Comparison of ENCODE assay signal across 22 cellular contexts in the genomic region with DNA sequence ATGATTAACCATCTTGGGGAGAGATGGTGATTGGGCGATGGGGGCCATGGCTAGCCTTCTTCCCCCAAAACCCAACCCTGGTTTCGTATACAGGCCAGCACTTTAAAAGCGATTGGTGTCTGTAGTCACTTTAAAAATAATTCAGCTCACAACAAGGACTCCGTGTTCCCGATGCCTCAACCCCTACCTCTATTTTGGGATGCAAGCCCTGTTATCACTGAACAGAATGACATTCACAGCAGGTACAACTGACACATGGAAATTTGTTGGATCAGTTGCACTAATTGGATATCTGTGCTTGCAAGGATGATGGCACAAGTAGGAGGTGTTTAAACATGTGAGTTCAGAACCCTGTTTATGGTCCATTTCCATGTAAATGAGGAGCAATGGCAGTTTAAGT.
A peak's percentile ranks its signal among the peaks of the same experiment; 100 is the strongest.
DNase-seq lines count a peak whose midpoint lies in the region; ATAC-seq and TF ChIP-seq lines count a peak whose summit lies in the region.
"Had no signal": no experiment of that assay in that cellular context is flagged by ENCODE, and none has a peak within 500 bp of the region (broad histone marks: within the 10 kb centered on the region; RNA-seq: fewer than 3 reads in every experiment).

No MANE protein-coding gene starts in this region.

- H4K20me1 ChIP-seq in GM23338 (replicated peaks; ENCODE audit: insufficient read depth) = no peaks in the 10 kb centered on the region

- H3K4me3 Mint-ChIP-seq in GM23338 = no peak overlapping the region
- no peak overlapping the region for H3K4me3 Mint-ChIP-seq in osteocyte (ENCODE audit: unreplicated experiment)
- H3K4me3 Mint-ChIP-seq: CD4-positive, alpha-beta memory T cell; HFFc6 had no signal

- DNase-seq in GM23338 (ENCODE audit: low spot score) (no peak), caudate nucleus (lab: John Stamatoyannopoulos, UW) (peak in 2 of 61 donors; percentile 59 to 74), heart right ventricle (no peak), osteocyte (ENCODE audit: extremely low spot score, unreplicated experiment) (peak; percentile 32)
- no peak for DNase-seq in effector CD8-positive, alpha-beta T cell (lab: John Stamatoyannopoulos, UW)
- DNase-seq: CD4-positive, alpha-beta memory T cell; COR-L47; DMS53; GM23248; HFFc6; Kasumi-1; NCI-H1092 treated with DMSO at 0.1 percent for 48 hours; NCI-H1436; NCI-H187; NCI-H2171 treated with DMSO at 0.1 percent for 48 hours; NCI-H345; NCI-H510A treated with DMSO at 0.1 percent for 48 hours had no signal

- ATAC-seq in GM23338 (no peak), heart right ventricle (peak in 6 of 8 donors; percentile 27 to 94 (median 59)), GM21390 (IDR thresholded peaks at IDR 0.05; ENCODE audit: unreplicated experiment) (no peak), GM18907 (IDR thresholded peaks at IDR 0.05; ENCODE audit: unreplicated experiment) (no peak)
- ATAC-seq: K562 had no signal

- no peak for TF ChIP-seq CTCF in GM23338 (conservative IDR thresholded peaks at IDR 0.05; ENCODE audit: low read depth in 2 of 2)
- no peak for TF ChIP-seq CTCF in heart right ventricle (IDR thresholded peaks at IDR 0.05)
- no peak for TF ChIP-seq CTCF in osteocyte (IDR thresholded peaks at IDR 0.05)

- intact Hi-C loops in heart right ventricle (cut with DNase I) = no loop called here

- H3K36me3 ChIP-seq in GM23338 (ENCODE audit: insufficient read depth) = no peaks in the 10 kb centered on the region
- H3K36me3 ChIP-seq in heart right ventricle = no peaks in the 10 kb centered on the region
- H3K36me3 ChIP-seq: HAP-1, SJSA1 had no signal

- H3K4me2 ChIP-seq in GM23338 = no peak overlapping the region

- H3K4me1 Mint-ChIP-seq in GM23338 (peaks cover 5% of the 10 kb centered on the region; the same call in 2 of the 3 replicates), osteocyte (ENCODE audit: unreplicated experiment) (peaks cover 2% of the 10 kb centered on the region)
- H3K4me1 Mint-ChIP-seq: CD4-positive, alpha-beta memory T cell had no signal

- H3K27me3 Mint-ChIP-seq in GM23338 (ENCODE audit: insufficient read depth, low read depth, poor library complexity) = peaks cover 5% of the 10 kb centered on the region
- peaks cover 7% of the 10 kb centered on the region for H3K27me3 Mint-ChIP-seq in osteocyte (ENCODE audit: unreplicated experiment)
- H3K27me3 Mint-ChIP-seq: CD4-positive, alpha-beta memory T cell had no signal

- H3K27ac ChIP-seq in GM23338 (ENCODE audit: low read depth) (no peak overlapping the region), caudate nucleus (ENCODE audit: low read depth, low read length) (peak overlapping the region; percentile 39), heart right ventricle (peak overlapping the region in 1 of 10 donors; percentile 40)
- H3K27ac ChIP-seq: GM23248, SJSA1 had no signal

- H3K27ac Mint-ChIP-seq in GM23338 (no peak overlapping the region), osteocyte (ENCODE audit: unreplicated experiment) (no peak overlapping the region)
- H3K27ac Mint-ChIP-seq: CD4-positive, alpha-beta memory T cell; HFFc6 had no signal

- H2AFZ ChIP-seq in GM23338 = peak overlapping the region; percentile 56; the same call in 1 of the 2 replicates
- H2AFZ ChIP-seq: GM23248 had no signal

- H3K9me3 Mint-ChIP-seq in GM23338 (no peaks in the 10 kb centered on the region), osteocyte (ENCODE audit: unreplicated experiment) (no peaks in the 10 kb centered on the region)

- no peaks in the 10 kb centered on the region for H3K27me3 ChIP-seq in GM23338 (ENCODE audit: insufficient read depth)
- H3K27me3 ChIP-seq in heart right ventricle = no peaks in the 10 kb centered on the region

- no peaks in the 10 kb centered on the region for H3F3A ChIP-seq in GM23338 (replicated peaks; ENCODE audit: low read depth)

- 56 to 70% methylated on average over 5 of the region's 5 CpGs for WGBS in heart right ventricle, 2 donors

- no peaks in the 10 kb centered on the region; the same call in 1 of the 2 replicates for H3K79me2 ChIP-seq in GM23338 (replicated peaks; ENCODE audit: insufficient read depth)

- no peak overlapping the region for H3K4me3 ChIP-seq in GM23338
- H3K4me3 ChIP-seq in heart right ventricle = no peak overlapping the region
- H3K4me3 ChIP-seq: GM23248, HAP-1, K562, SJSA1 had no signal

- no peaks in the 10 kb centered on the region for H3K36me3 Mint-ChIP-seq in GM23338 (ENCODE audit: low read depth)
- H3K36me3 Mint-ChIP-seq in osteocyte (ENCODE audit: unreplicated experiment) = no peaks in the 10 kb centered on the region
- H3K36me3 Mint-ChIP-seq: CD4-positive, alpha-beta memory T cell had no signal

- H3K4me1 ChIP-seq in GM23338 (ENCODE audit: insufficient read depth) (no peaks in the 10 kb centered on the region; the same call in 1 of the 2 replicates), heart right ventricle (peaks cover 0 to 8% (median 0%) of the 10 kb centered on the region in 9 donors)
- H3K4me1 ChIP-seq: HAP-1, SJSA1 had no signal

- no peaks in the 10 kb centered on the region for H3K9me3 ChIP-seq in heart right ventricle
- H3K9me3 ChIP-seq: HAP-1, SJSA1 had no signal

- no peaks in the 10 kb centered on the region for H3K9me2 ChIP-seq in GM23338 (ENCODE audit: insufficient read depth)

TF ChIP-seq in GM23338, 12 proteins besides CTCF, POLR2A, EP300 and RAD21 (continues in another document):
- TF ChIP-seq, protein P1, sequence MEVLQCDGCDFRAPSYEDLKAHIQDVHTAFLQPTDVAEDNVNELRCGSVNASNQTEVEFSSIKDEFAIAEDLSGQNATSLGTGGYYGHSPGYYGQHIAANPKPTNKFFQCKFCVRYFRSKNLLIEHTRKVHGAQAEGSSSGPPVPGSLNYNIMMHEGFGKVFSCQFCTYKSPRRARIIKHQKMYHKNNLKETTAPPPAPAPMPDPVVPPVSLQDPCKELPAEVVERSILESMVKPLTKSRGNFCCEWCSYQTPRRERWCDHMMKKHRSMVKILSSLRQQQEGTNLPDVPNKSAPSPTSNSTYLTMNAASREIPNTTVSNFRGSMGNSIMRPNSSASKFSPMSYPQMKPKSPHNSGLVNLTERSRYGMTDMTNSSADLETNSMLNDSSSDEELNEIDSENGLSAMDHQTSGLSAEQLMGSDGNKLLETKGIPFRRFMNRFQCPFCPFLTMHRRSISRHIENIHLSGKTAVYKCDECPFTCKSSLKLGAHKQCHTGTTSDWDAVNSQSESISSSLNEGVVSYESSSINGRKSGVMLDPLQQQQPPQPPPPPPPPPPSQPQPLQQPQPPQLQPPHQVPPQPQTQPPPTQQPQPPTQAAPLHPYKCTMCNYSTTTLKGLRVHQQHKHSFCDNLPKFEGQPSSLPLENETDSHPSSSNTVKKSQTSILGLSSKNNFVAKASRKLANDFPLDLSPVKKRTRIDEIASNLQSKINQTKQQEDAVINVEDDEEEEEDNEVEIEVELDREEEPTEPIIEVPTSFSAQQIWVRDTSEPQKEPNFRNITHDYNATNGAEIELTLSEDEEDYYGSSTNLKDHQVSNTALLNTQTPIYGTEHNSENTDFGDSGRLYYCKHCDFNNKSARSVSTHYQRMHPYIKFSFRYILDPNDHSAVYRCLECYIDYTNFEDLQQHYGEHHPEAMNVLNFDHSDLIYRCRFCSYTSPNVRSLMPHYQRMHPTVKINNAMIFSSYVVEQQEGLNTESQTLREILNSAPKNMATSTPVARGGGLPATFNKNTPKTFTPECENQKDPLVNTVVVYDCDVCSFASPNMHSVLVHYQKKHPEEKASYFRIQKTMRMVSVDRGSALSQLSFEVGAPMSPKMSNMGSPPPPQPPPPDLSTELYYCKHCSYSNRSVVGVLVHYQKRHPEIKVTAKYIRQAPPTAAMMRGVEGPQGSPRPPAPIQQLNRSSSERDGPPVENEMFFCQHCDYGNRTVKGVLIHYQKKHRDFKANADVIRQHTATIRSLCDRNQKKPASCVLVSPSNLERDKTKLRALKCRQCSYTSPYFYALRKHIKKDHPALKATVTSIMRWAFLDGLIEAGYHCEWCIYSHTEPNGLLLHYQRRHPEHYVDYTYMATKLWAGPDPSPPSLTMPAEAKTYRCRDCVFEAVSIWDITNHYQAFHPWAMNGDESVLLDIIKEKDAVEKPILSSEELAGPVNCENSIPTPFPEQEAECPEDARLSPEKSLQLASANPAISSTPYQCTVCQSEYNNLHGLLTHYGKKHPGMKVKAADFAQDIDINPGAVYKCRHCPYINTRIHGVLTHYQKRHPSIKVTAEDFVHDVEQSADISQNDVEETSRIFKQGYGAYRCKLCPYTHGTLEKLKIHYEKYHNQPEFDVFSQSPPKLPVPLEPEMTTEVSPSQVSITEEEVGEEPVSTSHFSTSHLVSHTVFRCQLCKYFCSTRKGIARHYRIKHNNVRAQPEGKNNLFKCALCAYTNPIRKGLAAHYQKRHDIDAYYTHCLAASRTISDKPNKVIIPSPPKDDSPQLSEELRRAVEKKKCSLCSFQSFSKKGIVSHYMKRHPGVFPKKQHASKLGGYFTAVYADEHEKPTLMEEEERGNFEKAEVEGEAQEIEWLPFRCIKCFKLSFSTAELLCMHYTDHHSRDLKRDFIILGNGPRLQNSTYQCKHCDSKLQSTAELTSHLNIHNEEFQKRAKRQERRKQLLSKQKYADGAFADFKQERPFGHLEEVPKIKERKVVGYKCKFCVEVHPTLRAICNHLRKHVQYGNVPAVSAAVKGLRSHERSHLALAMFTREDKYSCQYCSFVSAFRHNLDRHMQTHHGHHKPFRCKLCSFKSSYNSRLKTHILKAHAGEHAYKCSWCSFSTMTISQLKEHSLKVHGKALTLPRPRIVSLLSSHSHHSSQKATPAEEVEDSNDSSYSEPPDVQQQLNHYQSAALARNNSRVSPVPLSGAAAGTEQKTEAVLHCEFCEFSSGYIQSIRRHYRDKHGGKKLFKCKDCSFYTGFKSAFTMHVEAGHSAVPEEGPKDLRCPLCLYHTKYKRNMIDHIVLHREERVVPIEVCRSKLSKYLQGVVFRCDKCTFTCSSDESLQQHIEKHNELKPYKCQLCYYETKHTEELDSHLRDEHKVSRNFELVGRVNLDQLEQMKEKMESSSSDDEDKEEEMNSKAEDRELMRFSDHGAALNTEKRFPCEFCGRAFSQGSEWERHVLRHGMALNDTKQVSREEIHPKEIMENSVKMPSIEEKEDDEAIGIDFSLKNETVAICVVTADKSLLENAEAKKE (CRISPR knock-in tag; IDR thresholded peaks at IDR 0.05) = no peak
- no peak for TF ChIP-seq NANOG (IDR thresholded peaks at IDR 0.05; ENCODE audit: borderline replicate concordance)
- TF ChIP-seq EZH2phosphoT487 (IDR thresholded peaks at IDR 0.05; ENCODE audit: unreplicated experiment) = no peak
- no peak for TF ChIP-seq CREB1 (CRISPR knock-in tag; IDR thresholded peaks at IDR 0.05; ENCODE audit: low read depth)
- TF ChIP-seq POLR2AphosphoS5 (IDR thresholded peaks at IDR 0.05; ENCODE audit: low read depth) = no peak
- no peak for TF ChIP-seq ZNF331 (CRISPR knock-in tag; IDR thresholded peaks at IDR 0.05; ENCODE audit: low read depth)
- TF ChIP-seq STAT1 (IDR thresholded peaks at IDR 0.05; ENCODE audit: unreplicated experiment) = no peak

Comparison
In these comparisons a context has a peak if more than half of its experiments do, and no peak if none do; other contexts are left out.
1. ATAC-seq: peak in heart right ventricle (6 of 8); none in GM23338 (single experiment), GM21390 (single experiment) and GM18907 (single experiment).